In genomic region chr19:47697863-47698609, GRCh38 we compare ENCODE assay signal across 8 cellular contexts. TPM values are rescaled to one million over a fixed set of nuclear protein-coding genes. Genes with fewer than 3 reads are reported as not detected.
DNase-seq lines count a peak whose midpoint lies in the region; ATAC-seq and TF ChIP-seq lines count a peak whose summit lies in the region.

No MANE protein-coding gene starts in this region.

- TF ChIP-seq CTCF in HFF-Myc (IDR thresholded peaks at IDR 0.05; ENCODE audit: low read depth, low read length, missing control alignments), result peak; percentile 99

- H3K4me1 ChIP-seq in CD4-positive, alpha-beta memory T cell (ENCODE audit: insufficient read depth, low read length), result no peaks in the 10 kb centered on the region

- peaks cover 24 to 26% of the 10 kb centered on the region in 2 donors for H3K36me3 Mint-ChIP-seq in CD4-positive, alpha-beta memory T cell

- H3K4me1 Mint-ChIP-seq in CD4-positive, alpha-beta memory T cell, result peaks cover 0 to 4% (median 2%) of the 10 kb centered on the region in 4 donors

- peaks cover 0 to 2% (median 0%) of the 10 kb centered on the region in 8 donors for H3K9me3 Mint-ChIP-seq in CD4-positive, alpha-beta memory T cell

- ATAC-seq in HG02884 (IDR thresholded peaks at IDR 0.05; ENCODE audit: unreplicated experiment), result no peak

- no peaks in the 10 kb centered on the region for H3K27me3 Mint-ChIP-seq in CD4-positive, alpha-beta memory T cell

- POLR2A ChIA-PET in CD4-positive, alpha-beta memory T cell (lab: Charles Lee; ENCODE audit: partially characterized antibody), result interaction anchor here (1.9 kb wide), 1 partner anchor 261 kb away, joined by 5 read pairs; no protein-coding TSS in a partner anchor

- peak; percentile 46 to 54 (median 51) for DNase-seq in CD4-positive, alpha-beta memory T cell
- DNase-seq in HFF-Myc (ENCODE audit: extremely low read depth, low read depth) (peak; percentile 52), NOMO-1 treated with DMSO at 0.1 percent for 48 hours (lab: John Stamatoyannopoulos, UW; ENCODE audit: unreplicated experiment) (peak; percentile 70), epithelial cell of prostate (ENCODE audit: low read depth, low spot score) (peak; percentile 39), midbrain (lab: John Stamatoyannopoulos, UW) (peak; percentile 90)
- DNase-seq in activated CD8-positive, alpha-beta memory T cell treated with anti-CD3 and anti-CD28 coated beads, Interleukin-2, amount 50 U/mL, for 4 hours, result peak; percentile 56
- peak; percentile 24 for DNase-seq in stimulated activated CD8-positive, alpha-beta memory T cell treated with anti-CD3 and anti-CD28 coated beads, Interleukin-4, amount 100 ng/mL, for 24 hours (ENCODE audit: low read depth)

- H3K4me3 ChIP-seq in CD4-positive, alpha-beta memory T cell (ENCODE audit: low read length in 2 of 2), result no peak overlapping the region
- H3K4me3 ChIP-seq in HFF-Myc (replicated peaks; ENCODE audit: low read depth, low read length), result no peak overlapping the region

- H3K9me3 ChIP-seq in CD4-positive, alpha-beta memory T cell (ENCODE audit: control insufficient read depth in 1 of 2, low read length in 2 of 2), result no peaks in the 10 kb centered on the region

- no peak overlapping the region for H3K27ac Mint-ChIP-seq in CD4-positive, alpha-beta memory T cell

- intact Hi-C loops in CD4-positive, alpha-beta memory T cell (cut with micrococcal nuclease), result loop anchor here (1.0 to 5.0 kb wide), 3 partner anchors 45 to 183 kb away; partner anchors contain the start of gene NAPA

- CTCF ChIA-PET in CD4-positive, alpha-beta memory T cell (lab: Charles Lee; ENCODE audit: partially characterized antibody), result interaction anchor here (1.7 to 5.8 kb wide), 6 partner anchors 10 to 270 kb away, joined by 5 to 84 read pairs (median 10); partner anchors contain the start of gene NAPA

- H3K4me3 Mint-ChIP-seq in CD4-positive, alpha-beta memory T cell, result no peak overlapping the region

- no peak overlapping the region for H3K27ac ChIP-seq in CD4-positive, alpha-beta memory T cell (ENCODE audit: low read depth, low read length)
- no peak overlapping the region for H3K27ac ChIP-seq in epithelial cell of prostate

- H3K27me3 ChIP-seq in CD4-positive, alpha-beta memory T cell (ENCODE audit: insufficient read depth, low read length), result no peaks in the 10 kb centered on the region

- peaks cover 17% of the 10 kb centered on the region for H3K36me3 ChIP-seq in CD4-positive, alpha-beta memory T cell (ENCODE audit: insufficient read depth, low read length)

RNA-seq across cellular contexts. Expression of gene EHD2, which starts 15.2 kb away (rescaled TPM):
- total RNA-seq in CD4-positive, alpha-beta memory T cell, result not detected
- not detected for polyA plus RNA-seq in CD4-positive, alpha-beta memory T cell

RNA-seq across cellular contexts. Expression of gene NOP53, which starts 47.3 kb away (rescaled TPM):
- 100 to 1,000 TPM; 863 to 875 TPM for total RNA-seq in CD4-positive, alpha-beta memory T cell
- polyA plus RNA-seq in CD4-positive, alpha-beta memory T cell, result 100 to 1,000 TPM; 156 to 225 TPM

Comparison
In these comparisons a context has a peak if more than half of its experiments do, and no peak if none do; other contexts are left out.
1. DNase-seq: peak in every context shown above with its lines; median percentile 90 in midbrain; 70 in NOMO-1 treated with DMSO at 0.1 percent for 48 hours; 56 in activated CD8-positive, alpha-beta memory T cell treated with anti-CD3 and anti-CD28 coated beads, Interleukin-2, amount 50 U/mL, for 4 hours; 52 in HFF-Myc; 51 in CD4-positive, alpha-beta memory T cell; 39 in epithelial cell of prostate; 24 in stimulated activated CD8-positive, alpha-beta memory T cell treated with anti-CD3 and anti-CD28 coated beads, Interleukin-4, amount 100 ng/mL, for 24 hours.